ENCODE assay signal across 11 cellular contexts in the genomic region with DNA sequence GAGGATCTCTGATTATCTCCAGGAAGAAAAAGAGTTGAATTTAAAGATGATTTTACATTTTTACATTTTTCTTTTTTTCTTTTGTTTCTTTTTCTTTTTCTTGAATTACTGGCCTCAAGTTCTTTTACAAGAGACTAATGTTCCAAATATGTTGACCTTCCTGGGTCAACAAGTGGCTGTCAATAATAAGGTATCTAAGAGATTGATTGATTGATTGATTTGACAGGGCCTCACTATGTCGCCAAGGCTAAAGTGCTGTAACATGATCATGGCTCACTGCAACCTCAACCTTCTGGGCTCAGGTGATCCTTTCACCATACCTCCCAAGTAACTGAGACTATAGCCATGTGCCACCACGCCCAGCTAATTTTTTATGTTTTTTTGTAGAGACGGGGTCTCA.
"Had no signal": no experiment of that assay in that cellular context is flagged by ENCODE, and none has a peak within 500 bp of the region (broad histone marks: within the 10 kb centered on the region; RNA-seq: fewer than 3 reads in every experiment).

No MANE protein-coding gene starts in this region.

- H3K4me3 ChIP-seq: GM23248, GM23338, HAP-1 had no signal

- ATAC-seq: GM23338, HCT116 had no signal

- H3K9ac ChIP-seq: GM23248 had no signal

- H3K4me1 ChIP-seq: HAP-1 had no signal

- H2AFZ ChIP-seq: GM23248, GM23338 had no signal

- FAIRE-seq: H1, H54 had no signal

- DNase-seq: GM23248, GOT3, H7, H9, HCEC 1CT, HFFc6 had no signal

- H3K27ac ChIP-seq: GM23248 had no signal

- H3K4me2 ChIP-seq: GM23338 had no signal

- H3K9me3 ChIP-seq: HAP-1 had no signal

- H3K36me3 ChIP-seq: HAP-1 had no signal
